In genomic region chr3:142022381-142022780, GRCh38 we compare ENCODE assay signal across 9 cellular contexts.
DNase-seq lines count a peak whose midpoint lies in the region; ATAC-seq and TF ChIP-seq lines count a peak whose summit lies in the region.
"Had no signal": no experiment of that assay in that cellular context is flagged by ENCODE, and none has a peak within 500 bp of the region (broad histone marks: within the 10 kb centered on the region; RNA-seq: fewer than 3 reads in every experiment).

No MANE protein-coding gene starts in this region.

- H3K27me3 ChIP-seq in thyroid gland: no peaks in the 10 kb centered on the region

- TF ChIP-seq CTCF in LNCaP clone FGC (IDR thresholded peaks at IDR 0.05; ENCODE audit: control insufficient read depth, extremely low read depth, insufficient read depth) (peak; percentile 27), thyroid gland (IDR thresholded peaks at IDR 0.05) (peak in 4 of 6 experiments; percentile 29 to 58 (median 42)), osteocyte (IDR thresholded peaks at IDR 0.05) (no peak)

- H3K4me3 ChIP-seq in LNCaP clone FGC (ENCODE audit: low read depth, low read length) (no peak overlapping the region), thyroid gland (replicated peaks in 1 of 3) (no peak overlapping the region)

- ATAC-seq in GM21825 (IDR thresholded peaks at IDR 0.05; ENCODE audit: unreplicated experiment): peak; percentile 73

- WGBS in thyroid gland, 2 donors: 29 to 48% methylated on average over 1 of the region's 1 CpG

- no peaks in the 10 kb centered on the region for H3K36me3 ChIP-seq in thyroid gland

- H3K9me3 ChIP-seq in thyroid gland: no peaks in the 10 kb centered on the region

- H3K4me1 ChIP-seq in thyroid gland: peaks cover 7 to 16% of the 10 kb centered on the region in 2 donors

- H3K36me3 Mint-ChIP-seq in dendritic cell treated with granulocyte-macrophage colony-stimulating factor and Interleukin-4, amounts not matched to agents 40 ng/mL and 50 ng/mL, for 4 days (ENCODE audit: low read depth): no peaks in the 10 kb centered on the region
- peaks cover 10% of the 10 kb centered on the region for H3K36me3 Mint-ChIP-seq in osteocyte (ENCODE audit: unreplicated experiment)

- H3K4me3 Mint-ChIP-seq in dendritic cell treated with granulocyte-macrophage colony-stimulating factor and Interleukin-4, amounts not matched to agents 40 ng/mL and 50 ng/mL, for 4 days: no peak overlapping the region
- no peak overlapping the region for H3K4me3 Mint-ChIP-seq in osteocyte (ENCODE audit: unreplicated experiment)

- peak overlapping the region in 1 of 3 donors; percentile 22 for H3K27ac ChIP-seq in thyroid gland
- H3K27ac ChIP-seq: parathyroid adenoma had no signal

- no peak for TF ChIP-seq POLR2A in thyroid gland (IDR thresholded peaks at IDR 0.05)

- no peaks in the 10 kb centered on the region for H3K9me3 Mint-ChIP-seq in dendritic cell treated with granulocyte-macrophage colony-stimulating factor and Interleukin-4, amounts not matched to agents 40 ng/mL and 50 ng/mL, for 4 days
- no peaks in the 10 kb centered on the region for H3K9me3 Mint-ChIP-seq in osteocyte (ENCODE audit: unreplicated experiment)

- peak overlapping the region; percentile 38 for H3K27ac Mint-ChIP-seq in dendritic cell treated with granulocyte-macrophage colony-stimulating factor and Interleukin-4, amounts not matched to agents 40 ng/mL and 50 ng/mL, for 4 days
- H3K27ac Mint-ChIP-seq in osteocyte (ENCODE audit: unreplicated experiment): no peak overlapping the region

- DNase-seq in NCI-H187 (lab: John Stamatoyannopoulos, UW) (peak; percentile 1 to 3), NCI-H187 treated with DMSO at 0.1 percent for 48 hours (lab: John Stamatoyannopoulos, UW) (no peak), LNCaP clone FGC (ENCODE audit: low read depth) (no peak), thyroid gland (peak in 1 of 2 donors; percentile 12), osteocyte (ENCODE audit: extremely low spot score, unreplicated experiment) (no peak)
- no peak for DNase-seq in activated naive CD4-positive, alpha-beta T cell (lab: John Stamatoyannopoulos, UW)

- intact Hi-C loops in dendritic cell treated with granulocyte-macrophage colony-stimulating factor and Interleukin-4, amounts not matched to agents 40 ng/mL and 50 ng/mL, for 4 days (cut with micrococcal nuclease): no loop called here
- intact Hi-C loops in thyroid gland (cut with DNase I): no loop called here

- H3K4me1 Mint-ChIP-seq in dendritic cell treated with granulocyte-macrophage colony-stimulating factor and Interleukin-4, amounts not matched to agents 40 ng/mL and 50 ng/mL, for 4 days (ENCODE audit: low read depth): peaks cover 34% of the 10 kb centered on the region
- H3K4me1 Mint-ChIP-seq in osteocyte (ENCODE audit: unreplicated experiment): peaks cover 7% of the 10 kb centered on the region

- no peaks in the 10 kb centered on the region for H3K27me3 Mint-ChIP-seq in dendritic cell treated with granulocyte-macrophage colony-stimulating factor and Interleukin-4, amounts not matched to agents 40 ng/mL and 50 ng/mL, for 4 days
- no peaks in the 10 kb centered on the region for H3K27me3 Mint-ChIP-seq in osteocyte (ENCODE audit: unreplicated experiment)

Comparison
In these comparisons a context has a peak if more than half of its experiments do, and no peak if none do; other contexts are left out.
1. DNase-seq: peak in NCI-H187 (2 of 2); none in NCI-H187 treated with DMSO at 0.1 percent for 48 hours (single experiment), LNCaP clone FGC (single experiment), osteocyte (single experiment) and activated naive CD4-positive, alpha-beta T cell (0 of 4).